Comparison of ENCODE assay signal across 23 cellular contexts in genomic region chr12:14431990-14432389, GRCh38.
DNase-seq lines count a peak whose midpoint lies in the region; ATAC-seq and TF ChIP-seq lines count a peak whose summit lies in the region.
"Had no signal": no experiment of that assay in that cellular context is flagged by ENCODE, and none has a peak within 500 bp of the region (broad histone marks: within the 10 kb centered on the region; RNA-seq: fewer than 3 reads in every experiment).

No MANE protein-coding gene starts in this region.

- peak overlapping the region; percentile 4 for H3K4me3 Mint-ChIP-seq in natural killer cell
- H3K4me3 Mint-ChIP-seq in natural killer cell treated with Interleukin-12 subunit alpha and Interleukin-12 subunit beta and Interleukin-15 and Interleukin-18, amount 100 ng/mL, for 72 hours, result no peak overlapping the region
- no peak overlapping the region for H3K4me3 Mint-ChIP-seq in activated naive CD8-positive, alpha-beta T cell treated with anti-CD3 and anti-CD28 coated beads for 36 hours
- no peak overlapping the region for H3K4me3 Mint-ChIP-seq in memory B cell
- H3K4me3 Mint-ChIP-seq: dendritic cell treated with granulocyte-macrophage colony-stimulating factor and Interleukin-4, amounts not matched to agents 40 ng/mL and 50 ng/mL, for 4 days; neural crest cell had no signal

- no peaks in the 10 kb centered on the region for H3K36me3 Mint-ChIP-seq in natural killer cell
- H3K36me3 Mint-ChIP-seq in natural killer cell treated with Interleukin-12 subunit alpha and Interleukin-12 subunit beta and Interleukin-15 and Interleukin-18, amount 100 ng/mL, for 72 hours, result peaks cover 32% of the 10 kb centered on the region
- H3K36me3 Mint-ChIP-seq in activated naive CD8-positive, alpha-beta T cell treated with anti-CD3 and anti-CD28 coated beads for 36 hours, result peaks cover 64% of the 10 kb centered on the region
- H3K36me3 Mint-ChIP-seq in memory B cell, result peaks cover 35% of the 10 kb centered on the region

- H3K9me3 ChIP-seq in uterus, result no peaks in the 10 kb centered on the region
- H3K9me3 ChIP-seq: thyroid gland had no signal

- no peak for TF ChIP-seq CTCF in natural killer cell (IDR thresholded peaks at IDR 0.05)
- TF ChIP-seq CTCF in uterus (IDR thresholded peaks at IDR 0.05), result no peak

- peaks cover 53 to 67% of the 10 kb centered on the region in 2 donors for H3K4me1 Mint-ChIP-seq in natural killer cell
- H3K4me1 Mint-ChIP-seq in natural killer cell treated with Interleukin-12 subunit alpha and Interleukin-12 subunit beta and Interleukin-15 and Interleukin-18, amount 100 ng/mL, for 72 hours (ENCODE audit: low read depth in 2 of 2), result peaks cover 32 to 52% of the 10 kb centered on the region in 2 donors
- H3K4me1 Mint-ChIP-seq in activated naive CD8-positive, alpha-beta T cell treated with anti-CD3 and anti-CD28 coated beads for 36 hours, result peaks cover 49% of the 10 kb centered on the region
- H3K4me1 Mint-ChIP-seq in memory B cell, result peaks cover 30% of the 10 kb centered on the region

- H3K9me3 Mint-ChIP-seq in natural killer cell, result peaks cover 0 to 4% of the 10 kb centered on the region in 2 donors
- H3K9me3 Mint-ChIP-seq in natural killer cell treated with Interleukin-12 subunit alpha and Interleukin-12 subunit beta and Interleukin-15 and Interleukin-18, amount 100 ng/mL, for 72 hours, result peaks cover 5% of the 10 kb centered on the region
- peaks cover 17% of the 10 kb centered on the region for H3K9me3 Mint-ChIP-seq in activated naive CD8-positive, alpha-beta T cell treated with anti-CD3 and anti-CD28 coated beads for 36 hours
- peaks cover 6% of the 10 kb centered on the region for H3K9me3 Mint-ChIP-seq in memory B cell

- no peaks in the 10 kb centered on the region for H3K27me3 Mint-ChIP-seq in natural killer cell (ENCODE audit: low read depth in 2 of 2)
- no peaks in the 10 kb centered on the region for H3K27me3 Mint-ChIP-seq in natural killer cell treated with Interleukin-12 subunit alpha and Interleukin-12 subunit beta and Interleukin-15 and Interleukin-18, amount 100 ng/mL, for 72 hours
- no peaks in the 10 kb centered on the region for H3K27me3 Mint-ChIP-seq in activated naive CD8-positive, alpha-beta T cell treated with anti-CD3 and anti-CD28 coated beads for 36 hours
- H3K27me3 Mint-ChIP-seq in memory B cell, result no peaks in the 10 kb centered on the region
- H3K27me3 Mint-ChIP-seq: dendritic cell treated with granulocyte-macrophage colony-stimulating factor and Interleukin-4, amounts not matched to agents 40 ng/mL and 50 ng/mL, for 4 days had no signal

- DNase-seq in natural killer cell (no peak), memory B cell (ENCODE audit: low spot score in 2 of 2) (no peak), superior temporal gyrus (ENCODE audit: extremely low spot score) (peak; percentile 35), HPDE6-E6E7 (ENCODE audit: extremely low spot score) (no peak), uterus (no peak)
- DNase-seq in natural killer cell treated with Interleukin-12 subunit alpha and Interleukin-12 subunit beta and Interleukin-15 and Interleukin-18, amount 100 ng/mL, for 72 hours (ENCODE audit: low spot score), result no peak
- no peak for DNase-seq in activated naive CD8-positive, alpha-beta T cell treated with anti-CD3 and anti-CD28 coated beads for 36 hours
- no peak for DNase-seq in stimulated activated CD4-positive, alpha-beta T cell treated with anti-CD3 and anti-CD28 coated beads, Interleukin-12 subunit alpha, Interleukin-12 subunit beta, amount 100 ng/mL, for 4 hours
- DNase-seq: activated CD4-positive, CD25-positive, alpha-beta regulatory T cell treated with anti-CD3 and anti-CD28 coated beads, Interleukin-2, amount 50 U/mL, for 72 hours; DMS153; mesendoderm; NCI-H2171; NCI-H526; small intestine; stimulated activated CD4-positive, alpha-beta T cell treated with anti-CD3 and anti-CD28 coated beads, Interleukin-2, amount 100 ng/mL, for 48 hours; stimulated activated naive CD4-positive, alpha-beta T cell treated with Interleukin-2 at 50 U/mL for 16 hours; thyroid gland had no signal

- intact Hi-C loops in natural killer cell (cut with micrococcal nuclease) (no loop called here), uterus (cut with DNase I; ENCODE audit: low total_unique reads) (no loop called here)

- no peaks in the 10 kb centered on the region for H3K36me3 ChIP-seq in uterus

- TF ChIP-seq POLR2A in uterus (IDR thresholded peaks at IDR 0.05), result no peak

- H3K27ac Mint-ChIP-seq in natural killer cell (peak overlapping the region; percentile 71 to 76), memory B cell (peak overlapping the region; percentile 83)
- H3K27ac Mint-ChIP-seq in natural killer cell treated with Interleukin-12 subunit alpha and Interleukin-12 subunit beta and Interleukin-15 and Interleukin-18, amount 100 ng/mL, for 72 hours, result peak overlapping the region in 1 of 2 donors; percentile 34
- H3K27ac Mint-ChIP-seq in activated naive CD8-positive, alpha-beta T cell treated with anti-CD3 and anti-CD28 coated beads for 36 hours, result peak overlapping the region; percentile 45
- H3K27ac Mint-ChIP-seq: activated T-helper 2 cell treated with anti-CD3 and anti-CD28 coated beads, Interferon-gamma antibody, Interleukin-2, Interleukin-4, amounts not matched to agents 10 μg/mL and 5 μg/mL and 100 μg/mL, durations not matched to agents 14 hours and 24 hours and 36 hours; dendritic cell treated with granulocyte-macrophage colony-stimulating factor and Interleukin-4, amounts not matched to agents 40 ng/mL and 50 ng/mL, for 4 days had no signal

- H3K4me3 ChIP-seq in uterus, result no peak overlapping the region
- H3K4me3 ChIP-seq: HAP-1, SK-N-MC, thyroid gland had no signal

- ATAC-seq in natural killer cell, result no peak
- ATAC-seq in natural killer cell treated with Interleukin-12 subunit alpha and Interleukin-12 subunit beta and Interleukin-15 and Interleukin-18, amount 100 ng/mL, for 72 hours, result no peak
- no peak for ATAC-seq in memory B cell (ENCODE audit: low read depth)

- no peak overlapping the region for H3K27ac ChIP-seq in uterus
- H3K27ac ChIP-seq: KMS-11, SK-N-MC, thyroid gland had no signal

- H3K27me3 ChIP-seq in uterus, result no peaks in the 10 kb centered on the region
- H3K27me3 ChIP-seq: thyroid gland had no signal

- H3K4me1 ChIP-seq in uterus, result no peaks in the 10 kb centered on the region
- H3K4me1 ChIP-seq: HAP-1 had no signal
